8 cellular contexts compared by ENCODE assay signal in the genomic region with DNA sequence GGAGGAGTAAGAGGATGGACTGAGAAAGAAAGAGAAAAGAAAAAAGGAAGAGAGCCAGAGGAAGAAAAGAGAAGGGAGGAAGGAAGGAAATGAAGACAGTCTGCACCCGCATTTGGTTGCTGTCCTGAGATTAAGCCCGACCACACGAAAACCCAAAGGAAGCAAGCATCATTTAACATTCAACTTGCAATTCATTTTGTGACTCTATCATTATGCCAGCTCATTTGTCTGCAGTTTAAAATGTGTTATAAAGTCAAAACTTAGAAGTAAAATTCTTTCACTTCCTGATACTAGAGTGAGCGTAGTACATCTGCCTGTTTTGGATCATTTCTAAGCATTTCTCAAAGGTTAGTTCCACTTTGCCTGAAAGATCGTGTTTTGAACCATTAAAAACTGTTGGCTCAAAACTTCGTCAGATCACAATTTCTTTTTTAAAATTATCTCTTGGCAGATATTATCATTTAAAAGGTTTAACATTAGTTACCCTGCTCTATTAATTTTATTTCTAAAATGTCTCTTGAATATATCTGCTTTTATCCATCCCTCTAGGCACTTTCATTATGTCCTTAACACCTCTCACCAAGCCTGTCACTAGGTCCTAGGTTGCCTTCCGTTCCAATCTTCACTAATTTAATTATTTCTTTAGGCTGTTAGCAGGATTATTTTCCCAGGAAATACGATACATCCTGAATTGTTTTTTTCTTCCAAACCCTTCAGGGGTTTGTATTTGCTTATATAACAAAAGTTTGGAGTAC.
DNase-seq lines count a peak whose midpoint lies in the region; ATAC-seq and TF ChIP-seq lines count a peak whose summit lies in the region.

No MANE protein-coding gene starts in this region.

- peaks cover 30% of the 10 kb centered on the region for H3K4me1 Mint-ChIP-seq in CD8-positive, alpha-beta T cell (ENCODE audit: low read depth)
- H3K4me1 Mint-ChIP-seq in activated naive CD8-positive, alpha-beta T cell treated with anti-CD3 and anti-CD28 coated beads for 36 hours, result peaks cover 22% of the 10 kb centered on the region

- H3K36me3 ChIP-seq in CD8-positive, alpha-beta T cell (ENCODE audit: insufficient read depth, low read length), result no peaks in the 10 kb centered on the region

- H3K9me3 ChIP-seq in CD8-positive, alpha-beta T cell (ENCODE audit: low read length), result no peaks in the 10 kb centered on the region

- no peak for TF ChIP-seq CTCF in CD8-positive, alpha-beta T cell (IDR thresholded peaks at IDR 0.05)

- H3K27me3 Mint-ChIP-seq in CD8-positive, alpha-beta T cell (ENCODE audit: low read depth), result no peaks in the 10 kb centered on the region
- peaks cover 2% of the 10 kb centered on the region for H3K27me3 Mint-ChIP-seq in activated naive CD8-positive, alpha-beta T cell treated with anti-CD3 and anti-CD28 coated beads for 36 hours

- no peaks in the 10 kb centered on the region for H3K9me3 Mint-ChIP-seq in CD8-positive, alpha-beta T cell
- no peaks in the 10 kb centered on the region for H3K9me3 Mint-ChIP-seq in activated naive CD8-positive, alpha-beta T cell treated with anti-CD3 and anti-CD28 coated beads for 36 hours

- POLR2A ChIA-PET in CD8-positive, alpha-beta T cell (lab: Charles Lee), result no interaction called here

- DNase-seq in CD8-positive, alpha-beta T cell, result no peak
- no peak for DNase-seq in activated naive CD8-positive, alpha-beta T cell treated with anti-CD3 and anti-CD28 coated beads for 36 hours
- DNase-seq in NCI-H1694 treated with DMSO at 0.1 percent for 48 hours (lab: John Stamatoyannopoulos, UW), result no peak
- DNase-seq in DMS53 (lab: John Stamatoyannopoulos, UW), result no peak
- no peak for DNase-seq in NCI-H1048 (lab: John Stamatoyannopoulos, UW)
- no peak for DNase-seq in NCI-H1105 (lab: John Stamatoyannopoulos, UW)

- intact Hi-C loops in CD8-positive, alpha-beta T cell (cut with DNase I, micrococcal nuclease), result loop anchor here in 1 of 2 experiments (5.0 kb wide), 1 partner anchor 70 kb away; no protein-coding TSS in a partner anchor

- H3K36me3 Mint-ChIP-seq in CD8-positive, alpha-beta T cell, result no peaks in the 10 kb centered on the region
- H3K36me3 Mint-ChIP-seq in activated naive CD8-positive, alpha-beta T cell treated with anti-CD3 and anti-CD28 coated beads for 36 hours, result no peaks in the 10 kb centered on the region

- H3K4me3 Mint-ChIP-seq in CD8-positive, alpha-beta T cell, result peak overlapping the region; percentile 81
- peak overlapping the region; percentile 75 for H3K4me3 Mint-ChIP-seq in activated naive CD8-positive, alpha-beta T cell treated with anti-CD3 and anti-CD28 coated beads for 36 hours

- peak overlapping the region; percentile 43 for H3K27ac Mint-ChIP-seq in CD8-positive, alpha-beta T cell
- H3K27ac Mint-ChIP-seq in activated naive CD8-positive, alpha-beta T cell treated with anti-CD3 and anti-CD28 coated beads for 36 hours, result peak overlapping the region; percentile 86

- no peak overlapping the region for H3K27ac ChIP-seq in CD8-positive, alpha-beta T cell (ENCODE audit: low read depth, low read length)

- H3K4me3 ChIP-seq in CD8-positive, alpha-beta T cell (ENCODE audit: low read depth, low read length), result peak overlapping the region; percentile 14

- peaks cover 14% of the 10 kb centered on the region for H3K4me1 ChIP-seq in CD8-positive, alpha-beta T cell (ENCODE audit: insufficient read depth, low read length)

- ATAC-seq in CD8-positive, alpha-beta T cell, result peak; percentile 20
- ATAC-seq in GM19395 (IDR thresholded peaks at IDR 0.05; ENCODE audit: unreplicated experiment) (peak; percentile 88), HG03342 (IDR thresholded peaks at IDR 0.05; ENCODE audit: unreplicated experiment) (peak; percentile 83)

- H3K27me3 ChIP-seq in CD8-positive, alpha-beta T cell (ENCODE audit: insufficient read depth, low read length), result no peaks in the 10 kb centered on the region

- CTCF ChIA-PET in CD8-positive, alpha-beta T cell (lab: Charles Lee), result interaction anchor here (0.6 kb wide), 1 partner anchor 241 kb away, joined by 3 read pairs; no protein-coding TSS in a partner anchor

Comparison
In these comparisons a context has a peak if more than half of its experiments do, and no peak if none do; other contexts are left out.
1. ATAC-seq: peak in every context shown above with its lines; median percentile 88 in GM19395; 83 in HG03342; 20 in CD8-positive, alpha-beta T cell.